6 cellular contexts compared by ENCODE assay signal in the genomic region with DNA sequence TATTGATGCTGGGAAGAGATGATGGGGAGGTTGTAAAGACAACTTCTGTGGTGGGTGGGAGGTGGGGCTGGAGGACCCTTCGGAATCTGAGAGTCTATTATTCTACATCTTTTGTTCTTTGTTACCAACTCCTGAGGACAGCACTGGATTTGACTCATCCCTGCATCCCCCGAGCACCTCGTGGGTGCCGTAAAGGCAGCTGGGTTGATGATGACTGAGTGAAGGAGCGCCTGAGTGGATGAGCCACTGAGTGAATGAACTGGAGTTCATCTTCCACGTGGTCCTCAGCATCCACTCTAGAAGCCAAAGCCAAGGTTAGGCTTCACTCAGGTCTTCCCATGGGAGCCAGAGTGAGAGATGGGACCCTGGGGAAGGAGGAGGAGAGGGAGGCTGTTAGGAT.
"Had no signal": no experiment of that assay in that cellular context is flagged by ENCODE, and none has a peak within 500 bp of the region (broad histone marks: within the 10 kb centered on the region; RNA-seq: fewer than 3 reads in every experiment).

No MANE protein-coding gene starts in this region.

- H2AFZ ChIP-seq: GM23338 had no signal

- H3K4me3 Mint-ChIP-seq: GM23338, H9 had no signal

- H3K4me3 ChIP-seq: GM23338, K562 had no signal

- H3K27ac ChIP-seq: HL-60 had no signal

- H3K4me2 ChIP-seq: GM23338 had no signal

- H3K27ac Mint-ChIP-seq: GM23338, H9 had no signal

- DNase-seq: H9, HCEC 1CT, IMR-90 had no signal

- H3K9me3 Mint-ChIP-seq: GM23338, H9 had no signal

- ATAC-seq: GM23338, K562 had no signal
